8 cellular contexts compared by ENCODE assay signal in genomic region chr5:60677831-60678664, GRCh38. TPM values are rescaled to one million over a fixed set of nuclear protein-coding genes. Genes with fewer than 3 reads are reported as not detected.
DNase-seq lines count a peak whose midpoint lies in the region; ATAC-seq, FAIRE-seq and TF ChIP-seq lines count a peak whose summit lies in the region.

No MANE protein-coding gene starts in this region.

- H3K79me2 ChIP-seq in DND-41 (ENCODE audit: insufficient read depth, low read length) (peaks cover 88% of the 10 kb centered on the region), H1 (ENCODE audit: control insufficient read depth in 1 of 2, insufficient read depth in 2 of 2, low read length in 2 of 2) (peaks cover 0 to 95% of the 10 kb centered on the region in 2 experiments; a peak in 2 of 4 replicates), neural cell (replicated peaks; ENCODE audit: insufficient read depth, low read length) (peaks cover 19% of the 10 kb centered on the region)

- no peak overlapping the region for H3K9ac ChIP-seq in DND-41 (ENCODE audit: low read depth, low read length)
- H3K9ac ChIP-seq in H1 (replicated peaks in 1 of 4; ENCODE audit: extremely low read depth in 1 of 4, low read depth in 3 of 4, low read length in 3 of 4), result no peak overlapping the region
- H3K9ac ChIP-seq in neural cell (ENCODE audit: low read length), result no peak overlapping the region

- H3K9me3 ChIP-seq in DND-41 (ENCODE audit: insufficient read depth, low read length, severe bottlenecking) (no peaks in the 10 kb centered on the region), H1 (ENCODE audit: insufficient read depth in 2 of 2, low read depth in 1 of 2, low read length in 1 of 2) (no peaks in the 10 kb centered on the region), neural cell (ENCODE audit: low read length) (no peaks in the 10 kb centered on the region)

- no peaks in the 10 kb centered on the region; the same call in 1 of the 2 replicates for H3K79me1 ChIP-seq in H1 (ENCODE audit: low read depth, low read length)

- WGBS in H1 (ENCODE audit: extremely low coverage in 1 of 2, insufficient coverage in 1 of 2, insufficient read length in 1 of 2, insufficient replicate concordance in 2 of 2, low coverage in 1 of 2, low lambda C conversion rate in 2 of 2, missing lambda C conversion rate in 1 of 2), 2 experiments, result 72% methylated on average over 6 of the region's 6 CpGs; no CpG with 5 or more reads in 1 of the 2 experiments

- H3F3A ChIP-seq in neural cell (ENCODE audit: insufficient read depth, low read length, poor library complexity, severe bottlenecking), result no peaks in the 10 kb centered on the region

- H3K27me3 ChIP-seq in DND-41 (ENCODE audit: insufficient read depth, low read length, poor library complexity) (no peaks in the 10 kb centered on the region), H1 (replicated peaks in 1 of 4; ENCODE audit: control insufficient read depth in 3 of 4, extremely low read depth in 1 of 4, insufficient read depth in 3 of 4, low read length in 3 of 4) (no peaks in the 10 kb centered on the region), neural cell (ENCODE audit: insufficient read depth, low read depth, low read length) (no peaks in the 10 kb centered on the region)

- peak; percentile 91 for FAIRE-seq in A204.1 (lab: Jason Lieb, UNC)
- no peak for FAIRE-seq in H1 (lab: Jason Lieb, UNC)

- H3K4me3 ChIP-seq in DND-41 (ENCODE audit: low read depth in 1 of 2, low read length in 2 of 2) (no peak overlapping the region), H1 (ENCODE audit: extremely low read depth in 1 of 4, insufficient read depth in 2 of 4, low read depth in 3 of 4, low read length in 4 of 4) (no peak overlapping the region), neural cell (ENCODE audit: low read length) (no peak overlapping the region)

- TF ChIP-seq CTCF in DND-41 (IDR thresholded peaks at IDR 0.05; ENCODE audit: borderline replicate concordance, extremely low read depth, low read length, poor library complexity, severe bottlenecking) (peak; percentile 55), H1 (IDR thresholded peaks at IDR 0.05; ENCODE audit: control extremely low read depth in 1 of 3, insufficient read depth in 1 of 3, low read depth in 1 of 3, low read length in 3 of 3) (peak in 2 of 3 experiments; percentile 29 to 48; a peak in 2 of 4 replicates), neural cell (IDR thresholded peaks at IDR 0.05; ENCODE audit: poor library complexity, severe bottlenecking) (peak; percentile 69)

- TF ChIP-seq EP300 in H1 (IDR thresholded peaks at IDR 0.05; ENCODE audit: borderline replicate concordance in 1 of 2, low read depth in 2 of 2, low read length in 2 of 2) (no peak), neural cell (conservative IDR thresholded peaks at IDR 0.05; ENCODE audit: poor library complexity, severe bottlenecking) (no peak)

- H3K27ac ChIP-seq in DND-41 (ENCODE audit: low read length) (no peak overlapping the region), H1 (ENCODE audit: low read depth, low read length) (no peak overlapping the region), neural cell (ENCODE audit: low read length) (no peak overlapping the region)

- H2BK15ac ChIP-seq in H1 (ENCODE audit: low read length), result no peak overlapping the region

- H3K9me2 ChIP-seq in neural cell (ENCODE audit: insufficient read depth, low read length), result no peaks in the 10 kb centered on the region

- CTCF ChIA-PET in H1 (lab: Charles Lee; ENCODE audit: partially characterized antibody), result interaction anchor here (0.8 to 3.9 kb wide), 20 partner anchors 10 to 1487 kb away, joined by 3 to 29 read pairs (median 4); no protein-coding TSS in a partner anchor

- H3K4me1 ChIP-seq in DND-41 (ENCODE audit: insufficient read depth, low read length), result no peaks in the 10 kb centered on the region
- H3K4me1 ChIP-seq in H1 (replicated peaks in 1 of 4; ENCODE audit: control insufficient read depth in 3 of 4, insufficient read depth in 4 of 4, low read length in 3 of 4), result peaks cover 0 to 3% (median 0%) of the 10 kb centered on the region in 4 experiments; a peak in 3 of 7 replicates

- H3K23ac ChIP-seq in H1 (ENCODE audit: insufficient read length), result no peak overlapping the region

- DNase-seq in DND-41 (no peak), HCEC 1CT (peak; percentile 59), NCI-H345 treated with DMSO at 0.1 percent for 48 hours (lab: John Stamatoyannopoulos, UW; ENCODE audit: unreplicated experiment) (peak; percentile 47), H1 (ENCODE audit: low read depth in 1 of 2, low spot score in 2 of 2) (no peak)
- DNase-seq in activated naive CD4-positive, alpha-beta T cell treated with anti-CD3 and anti-CD28 coated beads, Interleukin-2, amount 50 U/mL, for 16 hours, result no peak

- TF ChIP-seq RAD21 in H1 (IDR thresholded peaks at IDR 0.05 in 1 of 2, conservative IDR thresholded peaks at IDR 0.05 in 1 of 2; ENCODE audit: low read depth in 2 of 2, low read length in 2 of 2) (peak; percentile 65 to 66), neural cell (conservative IDR thresholded peaks at IDR 0.05) (peak; percentile 67)

- H4K20me1 ChIP-seq in DND-41 (ENCODE audit: insufficient read depth, low read length) (peaks cover 29% of the 10 kb centered on the region), H1 (replicated peaks in 1 of 2; ENCODE audit: control insufficient read depth in 1 of 2, insufficient read depth in 2 of 2, low read length in 2 of 2) (peaks cover 0 to 8% of the 10 kb centered on the region in 2 experiments), neural cell (ENCODE audit: insufficient read depth) (no peaks in the 10 kb centered on the region)

- no peak overlapping the region for H2BK12ac ChIP-seq in H1 (ENCODE audit: low read depth, low read length)

- H3K4me2 ChIP-seq in DND-41 (ENCODE audit: insufficient read depth, low read length) (no peak overlapping the region), H1 (ENCODE audit: insufficient read depth in 1 of 2, low read depth in 2 of 2, low read length in 2 of 2) (no peak overlapping the region), neural cell (ENCODE audit: low read length) (no peak overlapping the region)

- H3K36me3 ChIP-seq in DND-41 (ENCODE audit: insufficient read depth, low read length), result peaks cover 18% of the 10 kb centered on the region
- peaks cover 0 to 3% (median 0%) of the 10 kb centered on the region in 4 experiments; a peak in 1 of 8 replicates for H3K36me3 ChIP-seq in H1 (ENCODE audit: control insufficient read depth in 2 of 4, insufficient read depth in 4 of 4, low read length in 3 of 4)
- H3K36me3 ChIP-seq in neural cell (ENCODE audit: insufficient read depth, low read length), result peaks cover 6% of the 10 kb centered on the region

- H4K5ac ChIP-seq in H1 (ENCODE audit: insufficient read length, low read depth, low read length), result no peak overlapping the region

- no peaks in the 10 kb centered on the region; the same call in 1 of the 2 replicates for H3K23me2 ChIP-seq in H1 (ENCODE audit: low read depth, low read length)

- H2AFZ ChIP-seq in DND-41 (ENCODE audit: low read depth, low read length) (no peak overlapping the region), H1 (ENCODE audit: low read length) (no peak overlapping the region), neural cell (ENCODE audit: low read depth, low read length) (no peak overlapping the region)

- no peak overlapping the region for H3K4ac ChIP-seq in H1 (replicated peaks; ENCODE audit: insufficient read length, low read depth, low read length)

- H4K8ac ChIP-seq in H1 (ENCODE audit: extremely low read depth, insufficient read depth, low read length), result no peak overlapping the region

- no peak overlapping the region for H3K18ac ChIP-seq in H1 (ENCODE audit: extremely low read depth, low read length)

- H3K14ac ChIP-seq in H1 (ENCODE audit: insufficient read length), result no peak overlapping the region

- H2BK120ac ChIP-seq in H1 (replicated peaks; ENCODE audit: low read depth, low read length), result no peak overlapping the region

- H4K91ac ChIP-seq in H1 (replicated peaks; ENCODE audit: insufficient read length, low read length), result no peak overlapping the region

- H2BK5ac ChIP-seq in H1 (ENCODE audit: low read depth, low read length), result no peak overlapping the region

- no peak overlapping the region for H2AK5ac ChIP-seq in H1 (ENCODE audit: low read depth, low read length)

- ATAC-seq in DND-41 (ENCODE audit: insufficient read depth, low read depth) (peak; percentile 47; the same call in 2 of the 3 replicates), HG03571 (IDR thresholded peaks at IDR 0.05; ENCODE audit: unreplicated experiment) (no peak)

- no peak for TF ChIP-seq POLR2A in H1 (IDR thresholded peaks at IDR 0.05; ENCODE audit: control extremely low read depth in 1 of 2, low read depth in 2 of 2, low read length in 2 of 2)

- no peak overlapping the region for H2BK20ac ChIP-seq in H1 (ENCODE audit: low read length)

- no peak overlapping the region for H3K56ac ChIP-seq in H1 (replicated peaks; ENCODE audit: insufficient read length, low read depth, low read length)

- POLR2A ChIA-PET in H1 (lab: Charles Lee; ENCODE audit: partially characterized antibody), result interaction anchor here (1.2 kb wide), 1 partner anchor 10 kb away, joined by 3 read pairs; no protein-coding TSS in a partner anchor

TF ChIP-seq in H1, 55 proteins besides CTCF, POLR2A, EP300 and RAD21 (continues in another document):
- TF ChIP-seq JUN (IDR thresholded peaks at IDR 0.05; ENCODE audit: low read depth, low read length) (no peak), KDM4A (IDR thresholded peaks at IDR 0.05; ENCODE audit: low read depth, low read length, severe bottlenecking) (no peak), CTBP2 (IDR thresholded peaks at IDR 0.05; ENCODE audit: borderline replicate concordance, insufficient read depth, insufficient read length, low read length) (no peak), JUND (IDR thresholded peaks at IDR 0.05; ENCODE audit: low read length) (no peak)

TF ChIP-seq in neural cell, 6 proteins besides CTCF, POLR2A, EP300 and RAD21:
- TF ChIP-seq SMC3 (conservative IDR thresholded peaks at IDR 0.05; ENCODE audit: poor library complexity), result peak; percentile 69
- no peak for TF ChIP-seq MXI1 (conservative IDR thresholded peaks at IDR 0.05; ENCODE audit: poor library complexity, severe bottlenecking)
TF ChIP-seq in neural cell: peak in this region for 1.

RNA-seq across cellular contexts. Expression of gene DEPDC1B, which starts 21.9 kb away (rescaled TPM):
- 64.9 and 67.4 TPM in 2 replicates for total RNA-seq in H1 (2021; fragmentation: NEBNext Ultra II Directional; extraction: Animal tissue kit (Norgen Biotek cat#: 25700))
- polyA plus RNA-seq in H1 (2011; rRNA removed) (24.6 and 30.8 TPM in 2 replicates), neural cell (5.7 and 7.1 TPM in 2 replicates)
- 40.1 TPM for polyA plus RNA-seq in H1 (2011; cell fraction: cytosol; rRNA removed)
- polyA plus RNA-seq in H1 (2011; cell fraction: nucleus; rRNA removed), result 39.1 TPM
- polyA plus RNA-seq in H1 (2012, experiment 1 of 2), result 31.1 to 64.6 TPM (median 41.7 TPM) in 4 replicates
- polyA plus RNA-seq in H1 (2012, experiment 2 of 2), result 5.4 TPM
- 38.5 TPM for polyA plus RNA-seq in H1 (2013, experiment 1 of 2)
- 39.2 TPM for polyA plus RNA-seq in H1 (2013, experiment 2 of 2)
- polyA minus RNA-seq in H1 (2011; rRNA and poly(A)+ RNA removed), result 48.4 and 58.5 TPM in 2 replicates
- polyA minus RNA-seq in H1 (2011; cell fraction: cytosol; rRNA and poly(A)+ RNA removed), result 33.1 TPM
- 77.2 TPM for polyA minus RNA-seq in H1 (2011; cell fraction: nucleus; rRNA and poly(A)+ RNA removed)
- 13.9 and 14.2 TPM in 2 replicates for polyA minus RNA-seq in neural cell

Comparison
In these comparisons a context has a peak if more than half of its experiments do, and no peak if none do; other contexts are left out.
1. DNase-seq: peak in HCEC 1CT (single experiment) and NCI-H345 treated with DMSO at 0.1 percent for 48 hours (single experiment); none in DND-41 (single experiment), H1 (0 of 2) and activated naive CD4-positive, alpha-beta T cell treated with anti-CD3 and anti-CD28 coated beads, Interleukin-2, amount 50 U/mL, for 16 hours (single experiment).
2. Peak in every context shown above with its lines, with median percentiles within 50 percentile points of each other: CTCF ChIP-seq.